ENCODE assay signal across 18 cellular contexts in the genomic region with DNA sequence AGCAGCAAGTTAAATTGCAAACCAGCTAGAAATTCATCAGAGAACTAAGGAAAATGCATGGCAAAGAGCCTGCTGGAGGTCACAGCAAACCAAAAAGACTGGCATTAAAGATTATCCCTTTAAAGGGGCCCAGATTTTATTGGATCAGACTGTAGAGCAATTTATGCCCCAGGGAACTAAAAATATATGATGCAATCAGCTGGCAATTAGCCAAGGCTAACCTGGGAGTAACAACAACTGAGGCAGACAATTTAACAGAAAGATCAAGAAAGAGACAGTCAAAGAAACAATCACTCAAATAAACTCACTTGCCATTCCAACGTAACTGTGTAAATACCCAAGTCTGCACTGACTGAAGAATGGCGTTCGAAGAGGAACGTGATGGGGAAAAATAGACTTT.
DNase-seq lines count a peak whose midpoint lies in the region; ATAC-seq and TF ChIP-seq lines count a peak whose summit lies in the region.
"Had no signal": no experiment of that assay in that cellular context is flagged by ENCODE, and none has a peak within 500 bp of the region (broad histone marks: within the 10 kb centered on the region; RNA-seq: fewer than 3 reads in every experiment).

No MANE protein-coding gene starts in this region.

- POLR2A ChIA-PET in activated CD4-positive, alpha-beta T cell treated with anti-CD3 and anti-CD28 coated beads for 36 hours (lab: Charles Lee) = no interaction called here

- intact Hi-C loops in activated CD4-positive, alpha-beta T cell treated with anti-CD3 and anti-CD28 coated beads for 36 hours (cut with DNase I, micrococcal nuclease) = no loop called here
- intact Hi-C loops in left colon (cut with DNase I, micrococcal nuclease) = no loop called here
- intact Hi-C loops in ascending aorta (cut with DNase I) = no loop called here

- H3K4me1 Mint-ChIP-seq in activated CD4-positive, alpha-beta T cell treated with anti-CD3 and anti-CD28 coated beads for 36 hours = no peaks in the 10 kb centered on the region

- TF ChIP-seq CTCF in ascending aorta (IDR thresholded peaks at IDR 0.05) = no peak

- H3K23ac ChIP-seq in mesendoderm (ENCODE audit: low read length) = no peak overlapping the region

- H3K36me3 ChIP-seq in mesendoderm (ENCODE audit: control insufficient read depth, insufficient read depth, low read length) (no peaks in the 10 kb centered on the region), ascending aorta (no peaks in the 10 kb centered on the region)

- no peak overlapping the region for H3K4me3 Mint-ChIP-seq in activated CD4-positive, alpha-beta T cell treated with anti-CD3 and anti-CD28 coated beads for 36 hours
- H3K4me3 Mint-ChIP-seq: CD4-positive, alpha-beta T cell; GM23338; HFFc6 had no signal

- H3K36me3 Mint-ChIP-seq in activated CD4-positive, alpha-beta T cell treated with anti-CD3 and anti-CD28 coated beads for 36 hours (ENCODE audit: low read depth) = no peaks in the 10 kb centered on the region

- H3K4me2 ChIP-seq in mesendoderm (ENCODE audit: low read length) = no peak overlapping the region
- H3K4me2 ChIP-seq: GM23338 had no signal

- no peak overlapping the region for H3K18ac ChIP-seq in mesendoderm (ENCODE audit: low read length)

- CTCF ChIA-PET in activated CD4-positive, alpha-beta T cell treated with anti-CD3 and anti-CD28 coated beads for 36 hours (lab: Charles Lee) = no interaction called here

- no peaks in the 10 kb centered on the region for H3K27me3 Mint-ChIP-seq in activated CD4-positive, alpha-beta T cell treated with anti-CD3 and anti-CD28 coated beads for 36 hours
- H3K27me3 Mint-ChIP-seq: CD4-positive, alpha-beta T cell had no signal

- WGBS in mesendoderm (ENCODE audit: extremely low coverage, insufficient coverage, low lambda C conversion rate) = no CpG with 5 or more reads among the region's 4 CpGs

- no peaks in the 10 kb centered on the region for H3K9me3 ChIP-seq in ascending aorta
- H3K9me3 ChIP-seq: Caco-2 had no signal

- H3K9ac ChIP-seq in mesendoderm (ENCODE audit: low read length) = no peak overlapping the region

- H3K79me1 ChIP-seq in mesendoderm (ENCODE audit: low read length) = no peaks in the 10 kb centered on the region

- no peak overlapping the region for H2BK5ac ChIP-seq in mesendoderm (ENCODE audit: low read length)

- H3K9me3 Mint-ChIP-seq in activated CD4-positive, alpha-beta T cell treated with anti-CD3 and anti-CD28 coated beads for 36 hours (ENCODE audit: low read depth) = peaks cover 9% of the 10 kb centered on the region
- H3K9me3 Mint-ChIP-seq: GM23338 had no signal

- no peak overlapping the region for H3K4ac ChIP-seq in mesendoderm (ENCODE audit: low read depth, low read length)

- H3K4me3 ChIP-seq in mesendoderm (ENCODE audit: low read length) = no peak overlapping the region
- no peak overlapping the region for H3K4me3 ChIP-seq in ascending aorta
- H3K4me3 ChIP-seq: GM12878, GM23338 had no signal

- no peaks in the 10 kb centered on the region for H3K79me2 ChIP-seq in mesendoderm (ENCODE audit: control insufficient read depth, insufficient read depth, low read length)

- H2BK120ac ChIP-seq in mesendoderm (ENCODE audit: low read depth, low read length) = no peak overlapping the region

- H3K56ac ChIP-seq in mesendoderm (ENCODE audit: low read length) = no peak overlapping the region

- no peak overlapping the region for H2AK5ac ChIP-seq in mesendoderm (ENCODE audit: low read length)

- H3K27me3 ChIP-seq in mesendoderm (ENCODE audit: insufficient read depth, low read length, poor library complexity) (no peaks in the 10 kb centered on the region), ascending aorta (no peaks in the 10 kb centered on the region)

- no peak for ATAC-seq in activated CD4-positive, alpha-beta T cell treated with anti-CD3 and anti-CD28 coated beads for 36 hours
- ATAC-seq in left colon = no peak
- ATAC-seq: GM12878, GM23338, HCT116 had no signal

- H3K4me1 ChIP-seq in mesendoderm (ENCODE audit: control insufficient read depth, low read depth, low read length) (no peaks in the 10 kb centered on the region), ascending aorta (no peaks in the 10 kb centered on the region)
- H3K4me1 ChIP-seq: Caco-2 had no signal

- DNase-seq in ELF-1 (ENCODE audit: low read depth, low spot score) = peak; percentile 3
- peak; percentile 64 for DNase-seq in NCI-H82 (lab: John Stamatoyannopoulos, UW)
- DNase-seq in mesendoderm = peak; percentile 5
- DNase-seq in activated CD4-positive, alpha-beta T cell treated with anti-CD3 and anti-CD28 coated beads for 36 hours = no peak
- no peak for DNase-seq in left colon
- no peak for DNase-seq in ascending aorta (ENCODE audit: low spot score in 2 of 2)
- no peak for DNase-seq in DMS153 (lab: John Stamatoyannopoulos, UW)
- DNase-seq: AML-193; Caco-2; CD4-positive, alpha-beta T cell; DMS79 treated with DMSO at 0.1 percent for 48 hours; HFFc6; Karpas-422; KBM-7 had no signal

- no peak overlapping the region for H2BK15ac ChIP-seq in mesendoderm (replicated peaks; ENCODE audit: low read depth)

- no peak overlapping the region for H4K8ac ChIP-seq in mesendoderm (ENCODE audit: low read depth, low read length)

- H3K27ac ChIP-seq in mesendoderm (ENCODE audit: low read depth, low read length) = no peak overlapping the region
- no peak overlapping the region for H3K27ac ChIP-seq in ascending aorta
- H3K27ac ChIP-seq: C4-2B had no signal

- H3K27ac Mint-ChIP-seq in activated CD4-positive, alpha-beta T cell treated with anti-CD3 and anti-CD28 coated beads for 36 hours = no peak overlapping the region
- H3K27ac Mint-ChIP-seq: CD4-positive, alpha-beta T cell; GM23338; HFFc6 had no signal

- no peak overlapping the region for H4K5ac ChIP-seq in mesendoderm (ENCODE audit: low read length)

Comparison
In these comparisons a context has a peak if more than half of its experiments do, and no peak if none do; other contexts are left out.
1. DNase-seq: peak in ELF-1 (single experiment), NCI-H82 (single experiment) and mesendoderm (single experiment); none in activated CD4-positive, alpha-beta T cell treated with anti-CD3 and anti-CD28 coated beads for 36 hours (single experiment), left colon (0 of 2), ascending aorta (0 of 2) and DMS153 (single experiment).